2 cellular contexts compared by ENCODE assay signal in genomic region chr13:102688306-102688973, GRCh38.
TF ChIP-seq lines count a peak whose summit lies in the region.

No MANE protein-coding gene starts in this region.

TF ChIP-seq in GM23338, 12 proteins besides CTCF, POLR2A, EP300 and RAD21:
- TF ChIP-seq REST (IDR thresholded peaks at IDR 0.05; ENCODE audit: unreplicated experiment): no peak
- TF ChIP-seq ZNF462 (CRISPR knock-in tag; IDR thresholded peaks at IDR 0.05): peak; percentile 53; the same call in 1 of the 2 replicates
- no peak for TF ChIP-seq CREB1 (CRISPR knock-in tag; IDR thresholded peaks at IDR 0.05; ENCODE audit: low read depth)

TF ChIP-seq in H1, 55 proteins besides CTCF, POLR2A, EP300 and RAD21 (continued from another document):
- TF ChIP-seq E2F6 (IDR thresholded peaks at IDR 0.05): no peak
- TF ChIP-seq CBX5 (IDR thresholded peaks at IDR 0.05; ENCODE audit: low read depth, low read length): no peak
